ENCODE assay signal across 15 cellular contexts in the genomic region with DNA sequence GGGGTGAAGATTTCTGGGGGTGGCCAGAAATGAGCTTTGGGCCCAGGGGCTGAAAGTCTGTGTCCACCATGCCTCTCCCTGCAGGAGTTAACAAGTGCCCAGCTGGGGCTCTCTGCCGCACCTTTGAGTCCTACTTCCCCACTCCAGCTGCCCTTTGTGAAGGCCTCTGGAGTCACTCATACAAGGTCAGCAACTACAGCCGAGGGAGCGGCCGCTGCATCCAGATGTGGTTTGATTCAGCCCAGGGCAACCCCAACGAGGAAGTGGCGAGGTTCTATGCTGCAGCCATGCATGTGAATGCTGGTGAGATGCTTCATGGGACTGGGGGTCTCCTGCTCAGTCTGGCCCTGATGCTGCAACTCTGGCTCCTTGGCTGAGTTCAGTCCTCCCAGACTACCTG. TPM values are rescaled to one million over a fixed set of nuclear protein-coding genes. Genes with fewer than 3 reads are reported as not detected.
DNase-seq lines count a peak whose midpoint lies in the region; ATAC-seq and TF ChIP-seq lines count a peak whose summit lies in the region.
"Had no signal": no experiment of that assay in that cellular context is flagged by ENCODE, and none has a peak within 500 bp of the region (broad histone marks: within the 10 kb centered on the region; RNA-seq: fewer than 3 reads in every experiment).

No MANE protein-coding gene starts in this region.

- H3K36me3 Mint-ChIP-seq in type B pancreatic cell: no peaks in the 10 kb centered on the region

- TSS peak; percentile 88 for BruUV-seq in OCI-LY7 (replicated peaks; lab: Mats Ljungman, UMichigan)

- H3K4me1 Mint-ChIP-seq in type B pancreatic cell (ENCODE audit: unreplicated experiment): peaks cover 15% of the 10 kb centered on the region

- H3K27ac ChIP-seq in left ventricle myocardium inferior (replicated peaks) (no peak overlapping the region), OCI-LY7 (ENCODE audit: low read depth, low read length, poor library complexity, severe bottlenecking) (peak overlapping the region; percentile 91)

- intact Hi-C loops in left ventricle myocardium superior (cut with micrococcal nuclease) (no loop called here), left ventricle myocardium inferior (cut with micrococcal nuclease) (no loop called here), OCI-LY7 (cut with micrococcal nuclease; ENCODE audit: unreplicated experiment) (loop anchor here (5.0 kb wide), 3 partner anchors 211 to 931 kb away; a partner anchor contains a TSS)

- H3K27ac Mint-ChIP-seq in type B pancreatic cell: no peak overlapping the region

- peaks cover 26% of the 10 kb centered on the region; the same call in 1 of the 2 replicates for H3K79me2 ChIP-seq in OCI-LY7 (ENCODE audit: insufficient read depth, low read depth, low read length)

- POLR2A ChIA-PET in OCI-LY7 (lab: Charles Lee): interaction anchor here (1.0 to 1.3 kb wide), 2 partner anchors 13 to 15 kb away, joined by 4 read pairs; no protein-coding TSS in a partner anchor

- peak; percentile 44 for DNase-seq in left ventricle myocardium superior
- no peak for DNase-seq in left ventricle myocardium inferior
- DNase-seq in OCI-LY7 (ENCODE audit: low spot score): peak; percentile 65
- DNase-seq in left lobe of liver (ENCODE audit: low spot score): peak; percentile 43
- DNase-seq in type B pancreatic cell (ENCODE audit: extremely low spot score, unreplicated experiment): peak; percentile 49
- no peak for DNase-seq in Kasumi-1 (lab: John Stamatoyannopoulos, UW)
- DNase-seq in NCI-H226: no peak
- DNase-seq in NCI-H2171 treated with DMSO at 0.1 percent for 48 hours (lab: John Stamatoyannopoulos, UW): no peak
- DNase-seq: activated T-cell treated with anti-CD3 and anti-CD28 coated beads, Interleukin-2, amount 50 U/mL, for 1 hour; NCI-H1105; NCI-H526 treated with DMSO at 0.1 percent for 48 hours; SIG-M5; stimulated activated CD4-positive, alpha-beta T cell treated with anti-CD3 and anti-CD28 coated beads, Interleukin-4, amount 100 ng/mL, for 4 hours; stimulated activated naive CD8-positive, alpha-beta T cell treated with anti-CD3 and anti-CD28 coated beads, Interleukin-15, Interleukin-2, amounts not matched to agents 100 U/mL and 50 U/mL, for 24 hours had no signal

- ATAC-seq in left ventricle myocardium superior (no peak), left lobe of liver (no peak)
- ATAC-seq: stimulated activated naive CD8-positive, alpha-beta T cell treated with anti-CD3 and anti-CD28 coated beads, Interleukin-15, Interleukin-2, amounts not matched to agents 100 U/mL and 50 U/mL, for 24 hours had no signal

- no peaks in the 10 kb centered on the region for H3K9me2 ChIP-seq in OCI-LY7 (ENCODE audit: insufficient read depth, low read length)

- H3K9me3 ChIP-seq in left ventricle myocardium inferior (replicated peaks) (no peaks in the 10 kb centered on the region), OCI-LY7 (ENCODE audit: low read length) (no peaks in the 10 kb centered on the region)

- CTCF ChIA-PET in OCI-LY7 (lab: Charles Lee; ENCODE audit: unreplicated experiment): interaction anchor here (0.6 kb wide), 2 partner anchors 11 to 565 kb away, joined by 3 read pairs; no protein-coding TSS in a partner anchor

- no peaks in the 10 kb centered on the region for H3K36me3 ChIP-seq in left ventricle myocardium inferior
- 0 out of 2 replicates have a peak, but pooled peaks cover 1% of the 10 kb centered on the region for H3K36me3 ChIP-seq in OCI-LY7 (ENCODE audit: insufficient read depth, low read length)

- H3K27me3 ChIP-seq in left ventricle myocardium inferior (ENCODE audit: low read depth): peaks cover 22% of the 10 kb centered on the region

- peak overlapping the region; percentile 84 for H2AFZ ChIP-seq in OCI-LY7 (ENCODE audit: low read length)

- H4K20me1 ChIP-seq in OCI-LY7 (ENCODE audit: insufficient read depth, low read length): no peaks in the 10 kb centered on the region

- H3K27me3 Mint-ChIP-seq in type B pancreatic cell: peaks cover 9% of the 10 kb centered on the region

- H3K4me1 ChIP-seq in left ventricle myocardium inferior (peaks cover 36% of the 10 kb centered on the region), OCI-LY7 (ENCODE audit: insufficient read depth, low read length, poor library complexity, severe bottlenecking) (peaks cover 43% of the 10 kb centered on the region)

- H3K4me3 Mint-ChIP-seq in type B pancreatic cell: no peak overlapping the region

- H3K4me3 ChIP-seq in left ventricle myocardium inferior (no peak overlapping the region), OCI-LY7 (ENCODE audit: low read depth, low read length, poor library complexity, severe bottlenecking) (peak overlapping the region; percentile 77)

- no peaks in the 10 kb centered on the region for H3K9me3 Mint-ChIP-seq in type B pancreatic cell

- H3K4me2 ChIP-seq in OCI-LY7 (ENCODE audit: low read length): peak overlapping the region; percentile 91

- no peak for TF ChIP-seq CTCF in left ventricle myocardium inferior (IDR thresholded peaks at IDR 0.05; ENCODE audit: borderline replicate concordance)
- no peak for TF ChIP-seq CTCF in OCI-LY7 (conservative IDR thresholded peaks at IDR 0.05; ENCODE audit: low read length)
- no peak for TF ChIP-seq CTCF in type B pancreatic cell (conservative IDR thresholded peaks at IDR 0.05)

RNA-seq across cellular contexts. Expression of a gene that starts 3.2 kb away (rescaled TPM):
- total RNA-seq in left ventricle myocardium superior (136 TPM), left ventricle myocardium inferior (115 TPM), OCI-LY7 (2022) (195 and 216 TPM in 2 replicates), left lobe of liver (56.3 TPM), type B pancreatic cell (ENCODE audit: low replicate concordance) (179 and 231 TPM in 2 replicates)
- 60.9 and 103 TPM in 2 replicates for total RNA-seq in OCI-LY7 (2014; rRNA removed; shearing (Covaris generic))

RNA-seq across cellular contexts. Expression of a gene that starts 4.8 kb away (rescaled TPM):
- total RNA-seq in left ventricle myocardium superior: 21.9 TPM
- total RNA-seq in left ventricle myocardium inferior: 20.9 TPM
- 13.4 and 14.4 TPM in 2 replicates for total RNA-seq in OCI-LY7 (2014; rRNA removed; shearing (Covaris generic))
- total RNA-seq in OCI-LY7 (2022): 12.8 and 14.6 TPM in 2 replicates
- total RNA-seq in left lobe of liver: 5.8 TPM
- total RNA-seq in type B pancreatic cell (ENCODE audit: low replicate concordance): not detected in 2 replicates

RNA-seq across cellular contexts. Expression of a gene that starts 22.6 kb away (rescaled TPM):
- total RNA-seq in left ventricle myocardium superior (not detected), left ventricle myocardium inferior (not detected), OCI-LY7 (2022) (not detected in 2 replicates), left lobe of liver (not detected), type B pancreatic cell (ENCODE audit: low replicate concordance) (2.8 and 3.0 TPM in 2 replicates)
- total RNA-seq in OCI-LY7 (2014; rRNA removed; shearing (Covaris generic)): not detected in 2 replicates
- total RNA-seq: mononuclear cell had no signal

RNA-seq across cellular contexts. Expression of a gene that starts 29.4 kb away (rescaled TPM):
- total RNA-seq in left ventricle myocardium superior (0.50 TPM), left ventricle myocardium inferior (0.49 TPM), OCI-LY7 (2022) (not detected in 2 replicates), left lobe of liver (not detected), type B pancreatic cell (ENCODE audit: low replicate concordance) (2.7 and 6.7 TPM in 2 replicates)
- total RNA-seq in OCI-LY7 (2014; rRNA removed; shearing (Covaris generic)): not detected in 2 replicates
- total RNA-seq: mononuclear cell had no signal

Comparison
In these comparisons a context has a peak if more than half of its experiments do, and no peak if none do; other contexts are left out.
1. DNase-seq: peak in left ventricle myocardium superior (single experiment), OCI-LY7 (single experiment), left lobe of liver (single experiment) and type B pancreatic cell (single experiment); none in left ventricle myocardium inferior (single experiment), Kasumi-1 (0 of 2), NCI-H226 (single experiment) and NCI-H2171 treated with DMSO at 0.1 percent for 48 hours (single experiment).